1 cellular context compared by ENCODE assay signal in the genomic region with DNA sequence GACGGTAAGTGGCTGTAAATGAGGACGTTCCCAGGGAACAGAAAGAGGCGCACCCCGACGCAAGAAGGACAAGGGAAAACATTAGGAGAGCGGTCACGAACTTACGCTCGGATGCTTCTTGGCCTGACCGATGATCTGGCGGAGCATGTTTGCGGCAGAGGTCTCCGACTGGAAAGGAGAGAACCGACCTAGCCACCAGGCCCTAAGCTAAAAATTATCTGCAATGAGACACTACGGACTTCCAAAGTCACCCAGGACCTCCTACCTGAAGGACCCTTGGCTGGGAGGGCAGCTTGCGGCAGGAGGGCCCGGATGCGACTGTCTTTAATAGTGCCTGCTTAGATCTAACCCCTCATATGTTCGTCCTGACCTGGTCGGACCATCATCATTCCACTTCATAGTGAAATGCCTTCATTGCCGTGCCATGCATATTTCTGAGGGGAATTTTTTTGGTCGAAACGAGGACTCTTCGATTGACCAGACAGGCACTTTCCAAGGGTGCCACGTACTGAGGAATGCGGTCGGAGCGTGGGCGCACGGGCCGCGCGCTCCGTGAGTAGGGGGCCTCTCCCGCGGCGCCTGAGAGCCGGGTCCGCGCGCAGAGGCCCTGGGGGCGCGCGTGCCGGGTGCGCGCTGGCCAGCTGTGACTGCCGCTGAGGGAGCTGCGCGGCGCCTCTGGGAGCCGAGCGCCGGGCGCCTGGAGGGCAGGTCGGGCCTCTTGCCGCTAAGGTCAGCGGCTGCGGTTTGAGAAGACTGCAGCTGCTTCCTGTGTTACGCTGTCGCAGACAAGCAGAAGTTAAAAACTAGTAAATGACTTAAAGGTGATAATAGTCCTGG.
TF ChIP-seq lines count a peak whose summit lies in the region.

No MANE protein-coding gene starts in this region.

TF ChIP-seq in HEK293, 187 proteins besides CTCF, POLR2A, EP300 and RAD21 (continued from another document and continues in another):
- TF ChIP-seq, protein P1, sequence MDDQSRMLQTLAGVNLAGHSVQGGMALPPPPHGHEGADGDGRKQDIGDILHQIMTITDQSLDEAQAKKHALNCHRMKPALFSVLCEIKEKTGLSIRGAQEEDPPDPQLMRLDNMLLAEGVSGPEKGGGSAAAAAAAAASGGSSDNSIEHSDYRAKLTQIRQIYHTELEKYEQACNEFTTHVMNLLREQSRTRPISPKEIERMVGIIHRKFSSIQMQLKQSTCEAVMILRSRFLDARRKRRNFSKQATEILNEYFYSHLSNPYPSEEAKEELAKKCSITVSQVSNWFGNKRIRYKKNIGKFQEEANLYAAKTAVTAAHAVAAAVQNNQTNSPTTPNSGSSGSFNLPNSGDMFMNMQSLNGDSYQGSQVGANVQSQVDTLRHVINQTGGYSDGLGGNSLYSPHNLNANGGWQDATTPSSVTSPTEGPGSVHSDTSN (CRISPR knock-in tag; IDR thresholded peaks at IDR 0.05): no peak
- TF ChIP-seq ZNF114 (tag by site-specific recombination; IDR thresholded peaks at IDR 0.05): no peak
- TF ChIP-seq KLF16 (tag by site-specific recombination; IDR thresholded peaks at IDR 0.05): 0 out of 2 replicates have a peak, but pooled peaks have one; percentile 49
- TF ChIP-seq, protein P2, sequence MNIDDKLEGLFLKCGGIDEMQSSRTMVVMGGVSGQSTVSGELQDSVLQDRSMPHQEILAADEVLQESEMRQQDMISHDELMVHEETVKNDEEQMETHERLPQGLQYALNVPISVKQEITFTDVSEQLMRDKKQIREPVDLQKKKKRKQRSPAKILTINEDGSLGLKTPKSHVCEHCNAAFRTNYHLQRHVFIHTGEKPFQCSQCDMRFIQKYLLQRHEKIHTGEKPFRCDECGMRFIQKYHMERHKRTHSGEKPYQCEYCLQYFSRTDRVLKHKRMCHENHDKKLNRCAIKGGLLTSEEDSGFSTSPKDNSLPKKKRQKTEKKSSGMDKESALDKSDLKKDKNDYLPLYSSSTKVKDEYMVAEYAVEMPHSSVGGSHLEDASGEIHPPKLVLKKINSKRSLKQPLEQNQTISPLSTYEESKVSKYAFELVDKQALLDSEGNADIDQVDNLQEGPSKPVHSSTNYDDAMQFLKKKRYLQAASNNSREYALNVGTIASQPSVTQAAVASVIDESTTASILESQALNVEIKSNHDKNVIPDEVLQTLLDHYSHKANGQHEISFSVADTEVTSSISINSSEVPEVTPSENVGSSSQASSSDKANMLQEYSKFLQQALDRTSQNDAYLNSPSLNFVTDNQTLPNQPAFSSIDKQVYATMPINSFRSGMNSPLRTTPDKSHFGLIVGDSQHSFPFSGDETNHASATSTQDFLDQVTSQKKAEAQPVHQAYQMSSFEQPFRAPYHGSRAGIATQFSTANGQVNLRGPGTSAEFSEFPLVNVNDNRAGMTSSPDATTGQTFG (tag by site-specific recombination; IDR thresholded peaks at IDR 0.05; ENCODE audit: borderline replicate concordance): no peak
- no peak for TF ChIP-seq KLF1 (tag by site-specific recombination; IDR thresholded peaks at IDR 0.05)
- TF ChIP-seq ZNF585B (tag by site-specific recombination; IDR thresholded peaks at IDR 0.05): no peak
- TF ChIP-seq, protein P3, sequence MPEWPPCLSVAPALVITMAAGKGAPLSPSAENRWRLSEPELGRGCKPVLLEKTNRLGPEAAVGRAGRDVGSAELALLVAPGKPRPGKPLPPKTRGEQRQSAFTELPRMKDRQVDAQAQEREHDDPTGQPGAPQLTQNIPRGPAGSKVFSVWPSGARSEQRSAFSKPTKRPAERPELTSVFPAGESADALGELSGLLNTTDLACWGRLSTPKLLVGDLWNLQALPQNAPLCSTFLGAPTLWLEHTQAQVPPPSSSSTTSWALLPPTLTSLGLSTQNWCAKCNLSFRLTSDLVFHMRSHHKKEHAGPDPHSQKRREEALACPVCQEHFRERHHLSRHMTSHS (tag by site-specific recombination; IDR thresholded peaks at IDR 0.05): no peak
- peak; percentile 80 for TF ChIP-seq ZIC2 (tag by site-specific recombination; IDR thresholded peaks at IDR 0.05)
- TF ChIP-seq, protein P4, sequence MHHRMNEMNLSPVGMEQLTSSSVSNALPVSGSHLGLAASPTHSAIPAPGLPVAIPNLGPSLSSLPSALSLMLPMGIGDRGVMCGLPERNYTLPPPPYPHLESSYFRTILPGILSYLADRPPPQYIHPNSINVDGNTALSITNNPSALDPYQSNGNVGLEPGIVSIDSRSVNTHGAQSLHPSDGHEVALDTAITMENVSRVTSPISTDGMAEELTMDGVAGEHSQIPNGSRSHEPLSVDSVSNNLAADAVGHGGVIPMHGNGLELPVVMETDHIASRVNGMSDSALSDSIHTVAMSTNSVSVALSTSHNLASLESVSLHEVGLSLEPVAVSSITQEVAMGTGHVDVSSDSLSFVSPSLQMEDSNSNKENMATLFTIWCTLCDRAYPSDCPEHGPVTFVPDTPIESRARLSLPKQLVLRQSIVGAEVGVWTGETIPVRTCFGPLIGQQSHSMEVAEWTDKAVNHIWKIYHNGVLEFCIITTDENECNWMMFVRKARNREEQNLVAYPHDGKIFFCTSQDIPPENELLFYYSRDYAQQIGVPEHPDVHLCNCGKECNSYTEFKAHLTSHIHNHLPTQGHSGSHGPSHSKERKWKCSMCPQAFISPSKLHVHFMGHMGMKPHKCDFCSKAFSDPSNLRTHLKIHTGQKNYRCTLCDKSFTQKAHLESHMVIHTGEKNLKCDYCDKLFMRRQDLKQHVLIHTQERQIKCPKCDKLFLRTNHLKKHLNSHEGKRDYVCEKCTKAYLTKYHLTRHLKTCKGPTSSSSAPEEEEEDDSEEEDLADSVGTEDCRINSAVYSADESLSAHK (tag by site-specific recombination; IDR thresholded peaks at IDR 0.05): peak; percentile 22; the same call in 1 of the 2 replicates
- 0 out of 2 replicates have a peak, but pooled peaks have one; percentile 21 for TF ChIP-seq ZNF184 (tag by site-specific recombination; IDR thresholded peaks at IDR 0.05)
- TF ChIP-seq ZNF138 (tag by site-specific recombination; IDR thresholded peaks at IDR 0.05; ENCODE audit: borderline replicate concordance): no peak
- no peak for TF ChIP-seq ZNF350 (tag by site-specific recombination; IDR thresholded peaks at IDR 0.05)
- no peak for TF ChIP-seq YY2 (tag by site-specific recombination; IDR thresholded peaks at IDR 0.05)
- peak; percentile 51; the same call in 1 of the 2 replicates for TF ChIP-seq ZNF561 (tag by site-specific recombination; IDR thresholded peaks at IDR 0.05; ENCODE audit: borderline replicate concordance)
- TF ChIP-seq, protein P5, sequence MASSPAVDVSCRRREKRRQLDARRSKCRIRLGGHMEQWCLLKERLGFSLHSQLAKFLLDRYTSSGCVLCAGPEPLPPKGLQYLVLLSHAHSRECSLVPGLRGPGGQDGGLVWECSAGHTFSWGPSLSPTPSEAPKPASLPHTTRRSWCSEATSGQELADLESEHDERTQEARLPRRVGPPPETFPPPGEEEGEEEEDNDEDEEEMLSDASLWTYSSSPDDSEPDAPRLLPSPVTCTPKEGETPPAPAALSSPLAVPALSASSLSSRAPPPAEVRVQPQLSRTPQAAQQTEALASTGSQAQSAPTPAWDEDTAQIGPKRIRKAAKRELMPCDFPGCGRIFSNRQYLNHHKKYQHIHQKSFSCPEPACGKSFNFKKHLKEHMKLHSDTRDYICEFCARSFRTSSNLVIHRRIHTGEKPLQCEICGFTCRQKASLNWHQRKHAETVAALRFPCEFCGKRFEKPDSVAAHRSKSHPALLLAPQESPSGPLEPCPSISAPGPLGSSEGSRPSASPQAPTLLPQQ (tag by site-specific recombination; IDR thresholded peaks at IDR 0.05): peak; percentile 46; the same call in 1 of the 2 replicates
- TF ChIP-seq ZNF202 (tag by site-specific recombination; IDR thresholded peaks at IDR 0.05; ENCODE audit: borderline replicate concordance): no peak
- TF ChIP-seq, protein P6, sequence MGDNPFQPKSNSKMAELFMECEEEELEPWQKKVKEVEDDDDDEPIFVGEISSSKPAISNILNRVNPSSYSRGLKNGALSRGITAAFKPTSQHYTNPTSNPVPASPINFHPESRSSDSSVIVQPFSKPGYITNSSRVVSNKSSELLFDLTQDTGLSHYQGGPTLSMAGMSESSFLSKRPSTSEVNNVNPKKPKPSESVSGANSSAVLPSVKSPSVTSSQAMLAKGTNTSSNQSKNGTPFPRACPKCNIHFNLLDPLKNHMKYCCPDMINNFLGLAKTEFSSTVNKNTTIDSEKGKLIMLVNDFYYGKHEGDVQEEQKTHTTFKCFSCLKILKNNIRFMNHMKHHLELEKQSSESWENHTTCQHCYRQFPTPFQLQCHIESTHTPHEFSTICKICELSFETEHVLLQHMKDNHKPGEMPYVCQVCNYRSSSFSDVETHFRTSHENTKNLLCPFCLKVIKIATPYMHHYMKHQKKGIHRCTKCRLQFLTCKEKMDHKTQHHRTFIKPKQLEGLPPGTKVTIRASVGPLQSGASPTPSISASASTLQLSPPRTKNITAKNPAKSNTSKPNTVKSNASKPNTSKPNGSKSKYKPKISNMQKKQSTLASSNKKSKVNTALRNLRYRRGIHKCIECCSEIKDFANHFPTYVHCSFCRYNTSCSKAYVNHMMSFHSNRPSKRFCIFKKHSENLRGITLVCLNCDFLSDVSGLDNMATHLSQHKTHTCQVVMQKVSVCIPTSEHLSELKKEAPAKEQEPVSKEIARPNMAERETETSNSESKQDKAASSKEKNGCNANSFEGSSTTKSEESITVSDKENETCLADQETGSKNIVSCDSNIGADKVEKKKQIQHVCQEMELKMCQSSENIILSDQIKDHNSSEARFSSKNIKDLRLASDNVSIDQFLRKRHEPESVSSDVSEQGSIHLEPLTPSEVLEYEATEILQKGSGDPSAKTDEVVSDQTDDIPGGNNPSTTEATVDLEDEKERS (tag by site-specific recombination; IDR thresholded peaks at IDR 0.05): no peak
- TF ChIP-seq ZNF777 (tag by site-specific recombination; IDR thresholded peaks at IDR 0.05; ENCODE audit: borderline replicate concordance): no peak
- TF ChIP-seq, protein P7, sequence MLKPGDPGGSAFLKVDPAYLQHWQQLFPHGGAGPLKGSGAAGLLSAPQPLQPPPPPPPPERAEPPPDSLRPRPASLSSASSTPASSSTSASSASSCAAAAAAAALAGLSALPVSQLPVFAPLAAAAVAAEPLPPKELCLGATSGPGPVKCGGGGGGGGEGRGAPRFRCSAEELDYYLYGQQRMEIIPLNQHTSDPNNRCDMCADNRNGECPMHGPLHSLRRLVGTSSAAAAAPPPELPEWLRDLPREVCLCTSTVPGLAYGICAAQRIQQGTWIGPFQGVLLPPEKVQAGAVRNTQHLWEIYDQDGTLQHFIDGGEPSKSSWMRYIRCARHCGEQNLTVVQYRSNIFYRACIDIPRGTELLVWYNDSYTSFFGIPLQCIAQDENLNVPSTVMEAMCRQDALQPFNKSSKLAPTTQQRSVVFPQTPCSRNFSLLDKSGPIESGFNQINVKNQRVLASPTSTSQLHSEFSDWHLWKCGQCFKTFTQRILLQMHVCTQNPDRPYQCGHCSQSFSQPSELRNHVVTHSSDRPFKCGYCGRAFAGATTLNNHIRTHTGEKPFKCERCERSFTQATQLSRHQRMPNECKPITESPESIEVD (tag by site-specific recombination; IDR thresholded peaks at IDR 0.05): 0 out of 2 replicates have a peak, but pooled peaks have one; percentile 8
- TF ChIP-seq ZNF416 (tag by site-specific recombination; IDR thresholded peaks at IDR 0.05): no peak
- no peak for TF ChIP-seq ZNF2 (tag by site-specific recombination; IDR thresholded peaks at IDR 0.05)
- TF ChIP-seq ZNF214 (tag by site-specific recombination; IDR thresholded peaks at IDR 0.05; ENCODE audit: borderline replicate concordance): no peak
- TF ChIP-seq, protein P8, sequence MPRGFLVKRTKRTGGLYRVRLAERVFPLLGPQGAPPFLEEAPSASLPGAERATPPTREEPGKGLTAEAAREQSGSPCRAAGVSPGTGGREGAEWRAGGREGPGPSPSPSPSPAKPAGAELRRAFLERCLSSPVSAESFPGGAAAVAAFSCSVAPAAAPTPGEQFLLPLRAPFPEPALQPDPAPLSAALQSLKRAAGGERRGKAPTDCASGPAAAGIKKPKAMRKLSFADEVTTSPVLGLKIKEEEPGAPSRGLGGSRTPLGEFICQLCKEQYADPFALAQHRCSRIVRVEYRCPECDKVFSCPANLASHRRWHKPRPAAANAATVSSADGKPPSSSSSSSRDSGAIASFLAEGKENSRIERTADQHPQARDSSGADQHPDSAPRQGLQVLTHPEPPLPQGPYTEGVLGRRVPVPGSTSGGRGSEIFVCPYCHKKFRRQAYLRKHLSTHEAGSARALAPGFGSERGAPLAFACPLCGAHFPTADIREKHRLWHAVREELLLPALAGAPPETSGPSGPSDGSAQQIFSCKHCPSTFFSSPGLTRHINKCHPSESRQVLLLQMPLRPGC (tag by site-specific recombination; IDR thresholded peaks at IDR 0.05): peak; percentile 49; the same call in 1 of the 2 replicates
- no peak for TF ChIP-seq ZNF521 (tag by site-specific recombination; IDR thresholded peaks at IDR 0.05)
- no peak for TF ChIP-seq ZNF391 (tag by site-specific recombination; IDR thresholded peaks at IDR 0.05; ENCODE audit: borderline replicate concordance, low read depth)
- TF ChIP-seq MYNN (tag by site-specific recombination; IDR thresholded peaks at IDR 0.05; ENCODE audit: borderline replicate concordance): no peak
- TF ChIP-seq ZNF302 (tag by site-specific recombination; IDR thresholded peaks at IDR 0.05; ENCODE audit: low read depth): no peak
- no peak for TF ChIP-seq ZNF776 (tag by site-specific recombination; IDR thresholded peaks at IDR 0.05; ENCODE audit: borderline replicate concordance)
- TF ChIP-seq ZNF112 (tag by site-specific recombination; IDR thresholded peaks at IDR 0.05): no peak
- TF ChIP-seq HOXC10 (CRISPR knock-in tag; IDR thresholded peaks at IDR 0.05): no peak
- TF ChIP-seq ZFP69B (tag by site-specific recombination; IDR thresholded peaks at IDR 0.05): no peak
- TF ChIP-seq ZNF658 (tag by site-specific recombination; IDR thresholded peaks at IDR 0.05): no peak
- TF ChIP-seq WT1 (tag by site-specific recombination; IDR thresholded peaks at IDR 0.05): peak; percentile 80
- TF ChIP-seq ZNF654 (tag by site-specific recombination; IDR thresholded peaks at IDR 0.05; ENCODE audit: low read depth): no peak
- no peak for TF ChIP-seq ZBTB21 (tag by site-specific recombination; IDR thresholded peaks at IDR 0.05)
- no peak for TF ChIP-seq ZBTB1 (tag by site-specific recombination; IDR thresholded peaks at IDR 0.05)
- TF ChIP-seq ZNF529 (tag by site-specific recombination; IDR thresholded peaks at IDR 0.05; ENCODE audit: insufficient replicate concordance): no peak
- peak; percentile 46 for TF ChIP-seq ZBTB8A (tag by site-specific recombination; IDR thresholded peaks at IDR 0.05)
- no peak for TF ChIP-seq REPIN1 (tag by site-specific recombination; IDR thresholded peaks at IDR 0.05; ENCODE audit: low read depth)
- TF ChIP-seq, protein P9, sequence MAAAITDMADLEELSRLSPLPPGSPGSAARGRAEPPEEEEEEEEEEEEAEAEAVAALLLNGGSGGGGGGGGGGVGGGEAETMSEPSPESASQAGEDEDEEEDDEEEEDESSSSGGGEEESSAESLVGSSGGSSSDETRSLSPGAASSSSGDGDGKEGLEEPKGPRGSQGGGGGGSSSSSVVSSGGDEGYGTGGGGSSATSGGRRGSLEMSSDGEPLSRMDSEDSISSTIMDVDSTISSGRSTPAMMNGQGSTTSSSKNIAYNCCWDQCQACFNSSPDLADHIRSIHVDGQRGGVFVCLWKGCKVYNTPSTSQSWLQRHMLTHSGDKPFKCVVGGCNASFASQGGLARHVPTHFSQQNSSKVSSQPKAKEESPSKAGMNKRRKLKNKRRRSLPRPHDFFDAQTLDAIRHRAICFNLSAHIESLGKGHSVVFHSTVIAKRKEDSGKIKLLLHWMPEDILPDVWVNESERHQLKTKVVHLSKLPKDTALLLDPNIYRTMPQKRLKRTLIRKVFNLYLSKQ (tag by site-specific recombination; IDR thresholded peaks at IDR 0.05; ENCODE audit: borderline replicate concordance): no peak
- TF ChIP-seq ZNF544 (tag by site-specific recombination; IDR thresholded peaks at IDR 0.05): no peak
- TF ChIP-seq ZNF549 (tag by site-specific recombination; IDR thresholded peaks at IDR 0.05): no peak
- TF ChIP-seq ZNF837 (tag by site-specific recombination; IDR thresholded peaks at IDR 0.05): no peak
- no peak for TF ChIP-seq ZNF626 (tag by site-specific recombination; IDR thresholded peaks at IDR 0.05)
- TF ChIP-seq ZNF24 (tag by site-specific recombination; IDR thresholded peaks at IDR 0.05): no peak
